In the genomic region with DNA sequence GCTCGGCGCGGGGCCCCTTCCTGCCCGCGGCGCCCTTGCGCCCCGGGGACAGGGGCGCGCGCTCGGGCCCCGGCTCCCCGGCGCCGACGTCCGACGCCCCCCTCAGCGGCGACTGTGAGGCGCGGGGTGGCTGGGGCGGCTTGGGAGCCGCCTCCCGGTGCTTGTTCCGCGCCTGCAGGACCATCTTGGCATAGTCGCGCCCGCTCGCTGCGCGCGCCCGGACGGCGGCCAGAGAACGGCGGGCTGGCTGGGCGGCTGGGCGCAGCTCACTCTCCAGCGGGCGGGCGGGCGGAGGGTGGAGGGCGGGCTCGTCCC, we compare ENCODE assay signal across 8 cellular contexts. TPM values are rescaled to one million over a fixed set of nuclear protein-coding genes. Genes with fewer than 3 reads are reported as not detected.
DNase-seq lines count a peak whose midpoint lies in the region; ATAC-seq and TF ChIP-seq lines count a peak whose summit lies in the region.

A gene (minus strand): TSS at position 275 of the 315 bp plus-strand sequence. CDS start 91 bp downstream, at position 184.

- H3K36me3 ChIP-seq in mesendoderm (ENCODE audit: control insufficient read depth, insufficient read depth, low read length), result no peaks in the 10 kb centered on the region
- no peaks in the 10 kb centered on the region for H3K36me3 ChIP-seq in upper lobe of right lung

- H3K4me1 ChIP-seq in mesendoderm (ENCODE audit: control insufficient read depth, low read depth, low read length), result peaks cover 6% of the 10 kb centered on the region
- peaks cover 28% of the 10 kb centered on the region for H3K4me1 ChIP-seq in upper lobe of right lung

- ATAC-seq in GM19324 (IDR thresholded peaks at IDR 0.05; ENCODE audit: low FRiP score, unreplicated experiment) (peak; percentile 33), upper lobe of right lung (no peak)

- H3K9ac ChIP-seq in mesendoderm (ENCODE audit: low read length), result peak within 1 kb of the TSS; percentile 84

- H3K23ac ChIP-seq in mesendoderm (ENCODE audit: low read length), result no peak within 1 kb of the TSS

- intact Hi-C loops in upper lobe of right lung (cut with DNase I), result no loop called here

- H3K27ac ChIP-seq in mesendoderm (ENCODE audit: low read depth, low read length) (peak within 1 kb of the TSS; percentile 99), upper lobe of right lung (peak within 1 kb of the TSS; percentile 81)

- no peak within 1 kb of the TSS for H2AK5ac ChIP-seq in mesendoderm (ENCODE audit: low read length)

- H3K4me2 ChIP-seq in mesendoderm (ENCODE audit: low read length), result peak within 1 kb of the TSS; percentile 93

- peak within 1 kb of the TSS; percentile 89 for H3K56ac ChIP-seq in mesendoderm (ENCODE audit: low read length)

- H3K9me3 ChIP-seq in upper lobe of right lung, result no peaks in the 10 kb centered on the region

- H3K18ac ChIP-seq in mesendoderm (ENCODE audit: low read length), result peak within 1 kb of the TSS; percentile 100

- peak within 1 kb of the TSS; percentile 45 for H2BK5ac ChIP-seq in mesendoderm (ENCODE audit: low read length)

- H3K4me3 ChIP-seq in mesendoderm (ENCODE audit: low read length), result peak within 1 kb of the TSS; percentile 76
- peak within 1 kb of the TSS; percentile 76 for H3K4me3 ChIP-seq in upper lobe of right lung

- no CpG with 5 or more reads among the region's 48 CpGs for WGBS in mesendoderm (ENCODE audit: extremely low coverage, insufficient coverage, low lambda C conversion rate)

- peak within 1 kb of the TSS; percentile 100 for H2BK15ac ChIP-seq in mesendoderm (replicated peaks; ENCODE audit: low read depth)

- H4K5ac ChIP-seq in mesendoderm (ENCODE audit: low read length), result no peak within 1 kb of the TSS

- H2BK120ac ChIP-seq in mesendoderm (ENCODE audit: low read depth, low read length), result peak within 1 kb of the TSS; percentile 95

- peak within 1 kb of the TSS; percentile 98 for H4K8ac ChIP-seq in mesendoderm (ENCODE audit: low read depth, low read length)

- peak within 1 kb of the TSS; percentile 93 for H3K4ac ChIP-seq in mesendoderm (ENCODE audit: low read depth, low read length)

- TF ChIP-seq CTCF in upper lobe of right lung (IDR thresholded peaks at IDR 0.05), result no peak

- H3K79me2 ChIP-seq in mesendoderm (ENCODE audit: control insufficient read depth, insufficient read depth, low read length), result peaks cover 35% of the 10 kb centered on the region

- H3K27me3 ChIP-seq in mesendoderm (ENCODE audit: insufficient read depth, low read length, poor library complexity), result no peaks in the 10 kb centered on the region
- H3K27me3 ChIP-seq in upper lobe of right lung, result no peaks in the 10 kb centered on the region

- DNase-seq in HT-29 (ENCODE audit: low spot score) (no peak), cerebellum (ENCODE audit: low spot score) (no peak), mesendoderm (no peak), upper lobe of right lung (no peak), NCI-H1694 (lab: John Stamatoyannopoulos, UW) (no peak), epidermal melanocyte (ENCODE audit: insufficient read length, low spot score) (no peak), SW 1271 (lab: John Stamatoyannopoulos, UW) (no peak)

- peaks cover 19% of the 10 kb centered on the region for H3K79me1 ChIP-seq in mesendoderm (ENCODE audit: low read length)

RNA-seq across cellular contexts. Expression of the gene that starts here (rescaled TPM):
- total RNA-seq in HT-29 (2014; rRNA removed; shearing (Covaris generic)), result 15.0 and 15.3 TPM in 2 replicates
- total RNA-seq in cerebellum (59.2 TPM), upper lobe of right lung (52.0 TPM)
- polyA plus RNA-seq in mesendoderm (2013, experiment 1 of 2), result 17.6 TPM
- 17.2 TPM for polyA plus RNA-seq in mesendoderm (2013, experiment 2 of 2)
